ENCODE assay signal across 22 cellular contexts in genomic region chr11:1295086-1295485, GRCh38.
"Had no signal": no experiment of that assay in that cellular context is flagged by ENCODE, and none has a peak within 500 bp of the region (broad histone marks: within the 10 kb centered on the region; RNA-seq: fewer than 3 reads in every experiment).

No MANE protein-coding gene starts in this region.

- H3K27me3 ChIP-seq: adrenal gland, stomach, vagina had no signal

- H3K9me3 ChIP-seq: adrenal gland, prostate gland, stomach, vagina had no signal

- DNase-seq: activated CD4-positive, alpha-beta T cell treated with anti-CD3 and anti-CD28 coated beads for 1 hour; activated CD4-positive, alpha-beta T cell treated with anti-CD3 and anti-CD28 coated beads, Interleukin-2, amount 50 U/mL, for 1 hour; activated CD8-positive, alpha-beta memory T cell treated with anti-CD3 and anti-CD28 coated beads, Interleukin-2, amount 50 U/mL, for 48 hours; activated T-cell treated with anti-CD3 and anti-CD28 coated beads, Interleukin-2, amount 50 U/mL, for 4 hours; effector memory CD8-positive, alpha-beta T cell; mammary epithelial cell; midbrain; natural killer cell; stimulated activated CD4-positive, alpha-beta T cell treated with anti-CD3 and anti-CD28 coated beads, Interleukin-2, amount 100 ng/mL, for 24 hours; stomach; SW 1271; T-helper 17 cell; trophoblast cell had no signal

- H3K27me3 Mint-ChIP-seq: activated naive CD4-positive, alpha-beta T cell treated with anti-CD3 and anti-CD28 coated beads, Interleukin-2, amount 50 U/mL, for 24 hours; central memory CD8-positive, alpha-beta T cell; effector memory CD8-positive, alpha-beta T cell; stimulated activated memory B cell treated with anti-CD40 and anti-IgM and Interleukin-4, amounts not matched to agents 10 μg/mL and 1 μg/mL and 100 μg/mL, for 72 hours; T-helper 17 cell had no signal

- H3K27ac ChIP-seq: adrenal gland, prostate gland, SK-N-MC, stomach, vagina had no signal

- H3K9me3 Mint-ChIP-seq: activated naive CD4-positive, alpha-beta T cell treated with anti-CD3 and anti-CD28 coated beads, Interleukin-2, amount 50 U/mL, for 24 hours; activated T-cell treated with anti-CD3 and anti-CD28 coated beads, Interleukin-2, amount 50 U/mL, for 4 hours; central memory CD8-positive, alpha-beta T cell; effector memory CD8-positive, alpha-beta T cell; natural killer cell; stimulated activated memory B cell treated with anti-CD40 and anti-IgM and Interleukin-4, amounts not matched to agents 10 μg/mL and 1 μg/mL and 100 μg/mL, for 72 hours had no signal

- H3K27ac Mint-ChIP-seq: activated naive CD4-positive, alpha-beta T cell treated with anti-CD3 and anti-CD28 coated beads, Interleukin-2, amount 50 U/mL, for 24 hours; effector memory CD8-positive, alpha-beta T cell; natural killer cell; stimulated activated memory B cell treated with anti-CD40 and anti-IgM and Interleukin-4, amounts not matched to agents 10 μg/mL and 1 μg/mL and 100 μg/mL, for 72 hours; T-helper 17 cell had no signal

- ATAC-seq: activated T-cell treated with anti-CD3 and anti-CD28 coated beads, Interleukin-2, amount 50 U/mL, for 4 hours; effector memory CD8-positive, alpha-beta T cell; esophagus mucosa; left colon; natural killer cell; stimulated activated memory B cell treated with anti-CD40 and anti-IgM and Interleukin-4, amounts not matched to agents 10 μg/mL and 1 μg/mL and 100 μg/mL, for 72 hours; T-helper 17 cell had no signal

- H3K36me3 Mint-ChIP-seq: natural killer cell had no signal

- H3K4me3 ChIP-seq: adrenal gland, prostate gland, SK-N-MC, stomach, vagina had no signal

- H3K4me3 Mint-ChIP-seq: activated naive CD4-positive, alpha-beta T cell treated with anti-CD3 and anti-CD28 coated beads, Interleukin-2, amount 50 U/mL, for 24 hours; activated T-cell treated with anti-CD3 and anti-CD28 coated beads, Interleukin-2, amount 50 U/mL, for 4 hours; central memory CD8-positive, alpha-beta T cell; effector memory CD8-positive, alpha-beta T cell; natural killer cell; stimulated activated memory B cell treated with anti-CD40 and anti-IgM and Interleukin-4, amounts not matched to agents 10 μg/mL and 1 μg/mL and 100 μg/mL, for 72 hours; T-helper 17 cell had no signal
